Comparison of ENCODE assay signal across 9 cellular contexts in genomic region chr2:38074047-38074774, GRCh38.
DNase-seq lines count a peak whose midpoint lies in the region; ATAC-seq lines count a peak whose summit lies in the region.
"Had no signal": no experiment of that assay in that cellular context is flagged by ENCODE, and none has a peak within 500 bp of the region (broad histone marks: within the 10 kb centered on the region; RNA-seq: fewer than 3 reads in every experiment).

No MANE protein-coding gene starts in this region.

- no peaks in the 10 kb centered on the region; the same call in 1 of the 2 replicates for H3K36me3 ChIP-seq in HUES6 (ENCODE audit: control insufficient read depth, insufficient read depth, low read length)

- H3K27me3 Mint-ChIP-seq in activated naive CD8-positive, alpha-beta T cell treated with anti-CD3 and anti-CD28 coated beads, Interleukin-2, amount 50 U/mL, for 24 hours, result peaks cover 54% of the 10 kb centered on the region

- peak overlapping the region; percentile 65 for H3K4me3 Mint-ChIP-seq in activated naive CD8-positive, alpha-beta T cell treated with anti-CD3 and anti-CD28 coated beads, Interleukin-2, amount 50 U/mL, for 24 hours

- H3K36me3 Mint-ChIP-seq in activated naive CD8-positive, alpha-beta T cell treated with anti-CD3 and anti-CD28 coated beads, Interleukin-2, amount 50 U/mL, for 24 hours (ENCODE audit: low read depth), result peaks cover 7% of the 10 kb centered on the region

- H3K27me3 ChIP-seq in HUES6 (ENCODE audit: control insufficient read depth, insufficient read depth, low read length), result peaks cover 47% of the 10 kb centered on the region

- H3K4me1 ChIP-seq in HUES6 (ENCODE audit: control insufficient read depth, insufficient read depth, low read length), result peaks cover 29% of the 10 kb centered on the region

- H3K27ac ChIP-seq in HUES6 (ENCODE audit: low read depth, low read length) (no peak overlapping the region), skin epidermis (peak overlapping the region in 7 of 21 experiments; percentile 73 to 90 (median 87))

- H3K9me3 Mint-ChIP-seq in activated naive CD8-positive, alpha-beta T cell treated with anti-CD3 and anti-CD28 coated beads, Interleukin-2, amount 50 U/mL, for 24 hours, result no peaks in the 10 kb centered on the region

- ATAC-seq in activated naive CD8-positive, alpha-beta T cell treated with anti-CD3 and anti-CD28 coated beads, Interleukin-2, amount 50 U/mL, for 24 hours, result no peak
- ATAC-seq in GM21381 (IDR thresholded peaks at IDR 0.05; ENCODE audit: unreplicated experiment) (no peak), HG03565 (IDR thresholded peaks at IDR 0.05; ENCODE audit: unreplicated experiment) (no peak), HG02623 (IDR thresholded peaks at IDR 0.05; ENCODE audit: unreplicated experiment) (no peak)

- DNase-seq in activated naive CD8-positive, alpha-beta T cell treated with anti-CD3 and anti-CD28 coated beads, Interleukin-2, amount 50 U/mL, for 24 hours, result peak; percentile 20
- no peak for DNase-seq in NCI-H1436 treated with DMSO at 0.1 percent for 48 hours (lab: John Stamatoyannopoulos, UW)
- DNase-seq: NCI-H1417 had no signal

- H3K4me3 ChIP-seq in HUES6 (ENCODE audit: low read depth, low read length) (peak overlapping the region; percentile 60), iPS-18c (ENCODE audit: insufficient read depth, low read depth, low read length) (peak overlapping the region; percentile 52), skin epidermis (peak overlapping the region in 5 of 7 experiments; percentile 14 to 53 (median 38))

- H3K9me3 ChIP-seq in HUES6 (ENCODE audit: control insufficient read depth, insufficient read depth, low read depth, low read length) (no peaks in the 10 kb centered on the region), iPS-18c (ENCODE audit: control insufficient read depth, insufficient read depth, low read length) (no peaks in the 10 kb centered on the region)

- peak overlapping the region; percentile 18 for H3K27ac Mint-ChIP-seq in activated naive CD8-positive, alpha-beta T cell treated with anti-CD3 and anti-CD28 coated beads, Interleukin-2, amount 50 U/mL, for 24 hours

- H3K4me1 Mint-ChIP-seq in activated naive CD8-positive, alpha-beta T cell treated with anti-CD3 and anti-CD28 coated beads, Interleukin-2, amount 50 U/mL, for 24 hours, result peaks cover 32% of the 10 kb centered on the region

- peak overlapping the region; percentile 15 for H3K9ac ChIP-seq in HUES6 (ENCODE audit: low read length)
